In genomic region chr1:193325042-193325441, GRCh38 we compare ENCODE assay signal across 15 cellular contexts.
DNase-seq lines count a peak whose midpoint lies in the region; TF ChIP-seq lines count a peak whose summit lies in the region.
"Had no signal": no experiment of that assay in that cellular context is flagged by ENCODE, and none has a peak within 500 bp of the region (broad histone marks: within the 10 kb centered on the region; RNA-seq: fewer than 3 reads in every experiment).

No MANE protein-coding gene starts in this region.

- H3K27ac ChIP-seq in SK-N-SH (ENCODE audit: low read depth in 2 of 2, low read length in 1 of 2) (peak overlapping the region; percentile 37 to 70; a peak in 2 of 4 replicates), epithelial cell of prostate (peak overlapping the region; percentile 19)

- H3K9me2 ChIP-seq in SK-N-SH, result no peaks in the 10 kb centered on the region

- no peaks in the 10 kb centered on the region for H3K27me3 ChIP-seq in SK-N-SH (ENCODE audit: insufficient read depth)
- H3K27me3 ChIP-seq: BE2C, MG63 had no signal

- H3F3A ChIP-seq in SK-N-SH (replicated peaks; ENCODE audit: insufficient read depth), result peaks cover 10% of the 10 kb centered on the region

- H3K9ac ChIP-seq in SK-N-SH, result no peak overlapping the region

- no peaks in the 10 kb centered on the region for H4K20me1 ChIP-seq in SK-N-SH (ENCODE audit: insufficient read depth)

- DNase-seq in EL (peak; percentile 36), SK-N-SH (no peak), epithelial cell of prostate (ENCODE audit: low read depth, low spot score) (no peak), renal cortical epithelial cell (ENCODE audit: low read depth) (peak; percentile 35), GDM1 (lab: John Stamatoyannopoulos, UW) (no peak), NCI-H1105 (lab: John Stamatoyannopoulos, UW) (no peak), SW480 (ENCODE audit: low spot score) (no peak)
- DNase-seq: BE2C; CD4-positive, alpha-beta T cell; NCI-H1092; NCI-H1694; NCI-H524; Right ventricle myocardium superior had no signal

- CTCF ChIA-PET in SK-N-SH (lab: Yijun Ruan, JAX), result no interaction called here

- POLR2A ChIA-PET in SK-N-SH (lab: Yijun Ruan, JAX), result no interaction called here

- no peaks in the 10 kb centered on the region for H3K79me2 ChIP-seq in SK-N-SH (ENCODE audit: insufficient read depth)

- H3K4me3 ChIP-seq in SK-N-SH (ENCODE audit: low read depth in 2 of 2, low read length in 1 of 2), result no peak overlapping the region
- H3K4me3 ChIP-seq: GM12878, MG63 had no signal

- TF ChIP-seq EP300 in SK-N-SH (IDR thresholded peaks at IDR 0.05; ENCODE audit: borderline replicate concordance in 1 of 2, low read depth in 1 of 2, low read length in 1 of 2), result no peak

- H3K4me2 ChIP-seq in SK-N-SH, result no peak overlapping the region

- peaks cover 0 to 3% of the 10 kb centered on the region in 2 experiments for H3K36me3 ChIP-seq in SK-N-SH (replicated peaks in 1 of 2; ENCODE audit: control insufficient read depth in 1 of 2, insufficient read depth in 2 of 2, low read length in 1 of 2)
- H3K36me3 ChIP-seq: BE2C, MG63 had no signal

- no peaks in the 10 kb centered on the region for H3K9me3 ChIP-seq in SK-N-SH
- H3K9me3 ChIP-seq: BE2C had no signal

- 7% methylated on average over 1 of the region's 1 CpG for WGBS in SK-N-SH (ENCODE audit: low lambda C conversion rate)

- H3K4me1 ChIP-seq in SK-N-SH (ENCODE audit: control insufficient read depth in 1 of 2, insufficient read depth in 2 of 2, low read depth in 1 of 2, low read length in 1 of 2), result peaks cover 0 to 5% of the 10 kb centered on the region in 2 experiments; a peak in 2 of 4 replicates
- H3K4me1 ChIP-seq: BE2C had no signal

- TF ChIP-seq RAD21 in SK-N-SH (IDR thresholded peaks at IDR 0.05; ENCODE audit: low read length), result no peak

- no peak overlapping the region for H2AFZ ChIP-seq in SK-N-SH (ENCODE audit: low read depth)

- TF ChIP-seq CTCF in SK-N-SH (IDR thresholded peaks at IDR 0.05), result no peak

TF ChIP-seq in SK-N-SH, 30 proteins besides CTCF, POLR2A, EP300 and RAD21:
- no peak for TF ChIP-seq GABPA (IDR thresholded peaks at IDR 0.05; ENCODE audit: low read depth)
- 0 out of 2 replicates have a peak, but pooled peaks have one; percentile 30 for TF ChIP-seq JUND (IDR thresholded peaks at IDR 0.05)
- TF ChIP-seq TCF12 (IDR thresholded peaks at IDR 0.05), result peak; percentile 47
- TF ChIP-seq, protein P1, sequence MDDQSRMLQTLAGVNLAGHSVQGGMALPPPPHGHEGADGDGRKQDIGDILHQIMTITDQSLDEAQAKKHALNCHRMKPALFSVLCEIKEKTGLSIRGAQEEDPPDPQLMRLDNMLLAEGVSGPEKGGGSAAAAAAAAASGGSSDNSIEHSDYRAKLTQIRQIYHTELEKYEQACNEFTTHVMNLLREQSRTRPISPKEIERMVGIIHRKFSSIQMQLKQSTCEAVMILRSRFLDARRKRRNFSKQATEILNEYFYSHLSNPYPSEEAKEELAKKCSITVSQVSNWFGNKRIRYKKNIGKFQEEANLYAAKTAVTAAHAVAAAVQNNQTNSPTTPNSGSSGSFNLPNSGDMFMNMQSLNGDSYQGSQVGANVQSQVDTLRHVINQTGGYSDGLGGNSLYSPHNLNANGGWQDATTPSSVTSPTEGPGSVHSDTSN (IDR thresholded peaks at IDR 0.05), result peak; percentile 31; the same call in 1 of the 2 replicates
- TF ChIP-seq MXI1 (IDR thresholded peaks at IDR 0.05; ENCODE audit: low read depth, low read length), result no peak
- no peak for TF ChIP-seq MEF2A (IDR thresholded peaks at IDR 0.05; ENCODE audit: borderline replicate concordance, low read depth)
- TF ChIP-seq, protein P2, sequence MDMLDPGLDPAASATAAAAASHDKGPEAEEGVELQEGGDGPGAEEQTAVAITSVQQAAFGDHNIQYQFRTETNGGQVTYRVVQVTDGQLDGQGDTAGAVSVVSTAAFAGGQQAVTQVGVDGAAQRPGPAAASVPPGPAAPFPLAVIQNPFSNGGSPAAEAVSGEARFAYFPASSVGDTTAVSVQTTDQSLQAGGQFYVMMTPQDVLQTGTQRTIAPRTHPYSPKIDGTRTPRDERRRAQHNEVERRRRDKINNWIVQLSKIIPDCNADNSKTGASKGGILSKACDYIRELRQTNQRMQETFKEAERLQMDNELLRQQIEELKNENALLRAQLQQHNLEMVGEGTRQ (IDR thresholded peaks at IDR 0.05; ENCODE audit: borderline replicate concordance, low read depth, low read length), result no peak

Comparison
In these comparisons a context has a peak if more than half of its experiments do, and no peak if none do; other contexts are left out.
1. DNase-seq: peak in EL (single experiment) and renal cortical epithelial cell (single experiment); none in SK-N-SH (single experiment), epithelial cell of prostate (single experiment), GDM1 (single experiment), NCI-H1105 (single experiment) and SW480 (single experiment).